Comparison of ENCODE assay signal across 15 cellular contexts in the genomic region with DNA sequence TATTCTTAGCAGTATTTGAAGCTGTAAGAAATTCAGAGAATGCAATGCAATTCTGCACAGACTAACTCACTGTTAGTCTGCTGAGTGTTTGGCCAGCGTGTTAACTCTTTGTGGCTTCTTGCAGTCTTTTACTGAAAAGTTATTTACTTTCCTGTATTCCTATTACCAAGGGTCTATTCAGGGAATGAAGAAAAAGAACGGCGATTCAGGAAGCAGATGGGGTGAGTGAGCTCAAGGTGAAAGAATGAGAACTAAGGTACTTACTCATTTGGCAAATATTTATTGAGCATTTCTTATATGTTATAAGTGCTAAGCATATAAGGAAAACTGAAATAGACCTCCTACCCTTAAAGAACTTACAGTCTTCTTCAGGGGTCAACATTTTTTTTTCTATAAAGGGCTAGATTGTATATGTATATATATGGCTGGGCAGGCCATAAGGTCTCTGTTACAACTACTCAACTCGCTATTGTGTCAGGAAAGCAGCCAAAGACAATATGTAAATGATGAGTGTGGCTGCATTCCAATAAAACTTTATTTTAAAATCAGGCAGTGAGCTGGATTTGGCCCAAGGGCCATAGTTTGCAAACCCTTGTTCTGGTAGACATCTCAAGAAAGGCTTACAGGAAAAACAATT.
DNase-seq lines count a peak whose midpoint lies in the region; ATAC-seq, FAIRE-seq and TF ChIP-seq lines count a peak whose summit lies in the region.
"Had no signal": no experiment of that assay in that cellular context is flagged by ENCODE, and none has a peak within 500 bp of the region (broad histone marks: within the 10 kb centered on the region; RNA-seq: fewer than 3 reads in every experiment).

No MANE protein-coding gene starts in this region.

- no peaks in the 10 kb centered on the region for H3K9me3 ChIP-seq in A549
- no peaks in the 10 kb centered on the region for H3K9me3 ChIP-seq in IMR-90 (ENCODE audit: control insufficient read depth, insufficient read depth, low read length)
- no peaks in the 10 kb centered on the region for H3K9me3 ChIP-seq in mesodermal cell (ENCODE audit: control insufficient read depth, low read length)
- no peaks in the 10 kb centered on the region for H3K9me3 ChIP-seq in testis
- H3K9me3 ChIP-seq: vagina had no signal

- H4K5ac ChIP-seq in IMR-90 (ENCODE audit: low read depth, low read length) = no peak overlapping the region; the same call in 1 of the 2 replicates

- in situ Hi-C loops in IMR-90 (cut with MboI; ENCODE audit: low sequenced_read_pairs) = no loop called here

- H3K4me2 ChIP-seq in A549 = peak overlapping the region; percentile 58
- peak overlapping the region; percentile 43; the same call in 1 of the 2 replicates for H3K4me2 ChIP-seq in IMR-90 (ENCODE audit: low read depth, low read length)

- FAIRE-seq in A549 (lab: Jason Lieb, UNC) = no peak
- FAIRE-seq: frontal cortex, GM12878 had no signal

- no peaks in the 10 kb centered on the region for H4K20me1 ChIP-seq in IMR-90 (ENCODE audit: insufficient read depth, low read length)

- no peak overlapping the region for H2AFZ ChIP-seq in IMR-90 (replicated peaks; ENCODE audit: low read length, poor library complexity)

- H3K9ac ChIP-seq in IMR-90 (ENCODE audit: low read depth, low read length) = no peak overlapping the region

- no peak for TF ChIP-seq CTCF in A549 (IDR thresholded peaks at IDR 0.05)
- TF ChIP-seq CTCF in IMR-90 (conservative IDR thresholded peaks at IDR 0.05; ENCODE audit: low read depth, low read length) = no peak
- TF ChIP-seq CTCF in coronary artery (IDR thresholded peaks at IDR 0.05) = no peak
- no peak for TF ChIP-seq CTCF in testis (IDR thresholded peaks at IDR 0.05)

- no peaks in the 10 kb centered on the region for H3K79me1 ChIP-seq in IMR-90 (ENCODE audit: low read depth in 1 of 2, low read length in 2 of 2)

- CTCF ChIA-PET in A549 (lab: Yijun Ruan, JAX) (no interaction called here), IMR-90 (lab: Yijun Ruan, JAX) (interaction anchor here (1.4 kb wide), 1 partner anchor 21 kb away, joined by 3 read pairs; no protein-coding TSS in a partner anchor)

- TF ChIP-seq POLR2A in A549 (IDR thresholded peaks at IDR 0.05; ENCODE audit: low read length) (no peak), IMR-90 (IDR thresholded peaks at IDR 0.05; ENCODE audit: low read depth, low read length) (no peak), testis (IDR thresholded peaks at IDR 0.05) (no peak)

- peak in 1 of 2 experiments; percentile 22 for DNase-seq in A549 (ENCODE audit: low read depth in 1 of 2, low spot score in 1 of 2)
- DNase-seq in IMR-90 = peak; percentile 84
- no peak for DNase-seq in coronary artery (ENCODE audit: low spot score)
- DNase-seq in testis = no peak
- no peak for DNase-seq in NK-92 treated with Interleukin-12 subunit alpha and Interleukin-12 subunit beta, amount 100 ng/mL, for 24 hours (lab: John Stamatoyannopoulos, UW)
- DNase-seq in putamen (ENCODE audit: low spot score) = no peak
- DNase-seq: activated CD4-positive, alpha-beta T cell treated with anti-CD3 and anti-CD28 coated beads for 4 hours; activated naive CD8-positive, alpha-beta T cell treated with anti-CD3 and anti-CD28 coated beads for 36 hours; MM.1S had no signal

- no TSS peak for BruUV-seq in IMR-90 (replicated peaks; lab: Mats Ljungman, UMichigan)

- H3K4me3 ChIP-seq in A549 (no peak overlapping the region), IMR-90 (ENCODE audit: insufficient read depth, low read depth, low read length) (no peak overlapping the region), coronary artery (peak overlapping the region; percentile 9), mesodermal cell (ENCODE audit: extremely low read depth, insufficient read depth, low read length, poor library complexity, severe bottlenecking) (no peak overlapping the region), testis (no peak overlapping the region)
- H3K4me3 ChIP-seq: GM12878, vagina had no signal

- peak overlapping the region in 1 of 2 experiments; percentile 47; a peak in 1 of 4 replicates for H4K8ac ChIP-seq in IMR-90 (ENCODE audit: low read depth in 2 of 2, low read length in 2 of 2)

- TF ChIP-seq EP300 in A549 (IDR thresholded peaks at IDR 0.05) = no peak

- dilution Hi-C loops in IMR-90 (cut with HindIII; ENCODE audit: low sequenced_read_pairs, unreplicated experiment) = no loop called here

- POLR2A ChIA-PET in A549 (lab: Yijun Ruan, JAX) = no interaction called here
- POLR2A ChIA-PET in IMR-90 (lab: Charles Lee; ENCODE audit: unreplicated experiment) = no interaction called here

- no peaks in the 10 kb centered on the region for H3K9me1 ChIP-seq in IMR-90 (ENCODE audit: insufficient read depth, low read length)

- intact Hi-C loops in IMR-90 (cut with micrococcal nuclease) (loop anchor here (5.0 to 10.0 kb wide), 3 partner anchors 62 to 598 kb away; a partner anchor contains a TSS), testis (cut with DNase I; ENCODE audit: low total_unique reads) (no loop called here)

- H3K56ac ChIP-seq in IMR-90 (ENCODE audit: extremely low read depth, insufficient read depth, low read length) = no peak overlapping the region

- TF ChIP-seq RAD21 in A549 (conservative IDR thresholded peaks at IDR 0.05 in 1 of 2, IDR thresholded peaks at IDR 0.05 in 1 of 2) = no peak
- TF ChIP-seq RAD21 in IMR-90 (IDR thresholded peaks at IDR 0.05; ENCODE audit: low read length) = no peak

- H3K27ac ChIP-seq in A549 = no peak overlapping the region
- H3K27ac ChIP-seq in IMR-90 (ENCODE audit: insufficient read depth, low read length) = no peak overlapping the region
- peak overlapping the region; percentile 18 to 73 for H3K27ac ChIP-seq in coronary artery
- peak overlapping the region; percentile 70 for H3K27ac ChIP-seq in mesodermal cell (ENCODE audit: low read depth, low read length, severe bottlenecking)
- no peak overlapping the region for H3K27ac ChIP-seq in testis
- H3K27ac ChIP-seq: C4-2B, vagina had no signal

- WGBS in A549 (ENCODE audit: missing lambda C conversion rate) = 2% methylated on average over 4 of the region's 4 CpGs
- WGBS in IMR-90 (ENCODE audit: extremely low coverage in 2 of 2, insufficient read length in 1 of 2), 2 experiments = no CpG with 5 or more reads among the region's 4 CpGs
- 60% methylated on average over 1 of the region's 4 CpGs; no CpG with 5 or more reads in 1 of the 2 experiments for WGBS in mesodermal cell (ENCODE audit: insufficient coverage in 2 of 2), 2 experiments
- WGBS in testis, 2 donors = 37 to 52% methylated on average over 4 of the region's 4 CpGs

- no peaks in the 10 kb centered on the region for H3K27me3 ChIP-seq in IMR-90 (ENCODE audit: control insufficient read depth, insufficient read depth, low read length)
- no peaks in the 10 kb centered on the region for H3K27me3 ChIP-seq in testis
- H3K27me3 ChIP-seq: vagina had no signal

- no peak overlapping the region for H3K23ac ChIP-seq in IMR-90 (ENCODE audit: low read depth, low read length)

- H3K14ac ChIP-seq in IMR-90 (replicated peaks; ENCODE audit: low read depth, low read length) = no peak overlapping the region

- no peak overlapping the region for H2AK9ac ChIP-seq in IMR-90 (replicated peaks; ENCODE audit: low read depth, low read length, poor library complexity)

- H3K18ac ChIP-seq in IMR-90 (ENCODE audit: low read depth, low read length) = no peak overlapping the region; the same call in 1 of the 2 replicates

- H2AK5ac ChIP-seq in IMR-90 (ENCODE audit: low read depth, low read length) = no peak overlapping the region

- H2BK20ac ChIP-seq in IMR-90 (ENCODE audit: low read depth, low read length) = 0 out of 2 replicates have a peak overlapping the region, but pooled peaks have one; percentile 27

- H3K4ac ChIP-seq in IMR-90 (ENCODE audit: low read depth, low read length) = no peak overlapping the region

- no peak overlapping the region for H2BK15ac ChIP-seq in IMR-90 (ENCODE audit: low read depth, low read length)

- no peak overlapping the region; the same call in 1 of the 2 replicates for H4K91ac ChIP-seq in IMR-90 (ENCODE audit: insufficient read depth, low read depth, low read length)

- H2BK5ac ChIP-seq in IMR-90 (ENCODE audit: low read depth, low read length, poor library complexity, severe bottlenecking) = peak overlapping the region; percentile 81

- H2BK120ac ChIP-seq in IMR-90 (ENCODE audit: low read depth, low read length) = peak overlapping the region; percentile 13

- H3K4me1 ChIP-seq in A549 = peaks cover 19% of the 10 kb centered on the region; the same call in 2 of the 3 replicates
- H3K4me1 ChIP-seq in IMR-90 (ENCODE audit: control insufficient read depth, insufficient read depth, low read length) = peaks cover 14% of the 10 kb centered on the region
- H3K4me1 ChIP-seq in mesodermal cell (ENCODE audit: control insufficient read depth, insufficient read depth, low read length, poor library complexity, severe bottlenecking) = peaks cover 18% of the 10 kb centered on the region
- H3K4me1 ChIP-seq in testis = no peaks in the 10 kb centered on the region

- no peaks in the 10 kb centered on the region for H3K36me3 ChIP-seq in IMR-90 (ENCODE audit: control insufficient read depth, insufficient read depth, low read length)
- H3K36me3 ChIP-seq in mesodermal cell (ENCODE audit: control insufficient read depth, insufficient read depth, low read length) = no peaks in the 10 kb centered on the region
- no peaks in the 10 kb centered on the region for H3K36me3 ChIP-seq in testis (ENCODE audit: low read depth, missing control alignments)
- H3K36me3 ChIP-seq: vagina had no signal

- ATAC-seq in A549 = peak; percentile 47 to 69; a peak in 5 of 6 replicates
- peak; percentile 77 for ATAC-seq in IMR-90 (ENCODE audit: low read depth)
- ATAC-seq in HG02840 (IDR thresholded peaks at IDR 0.05; ENCODE audit: low FRiP score, unreplicated experiment) = no peak
- ATAC-seq: GM12878 had no signal

TF ChIP-seq in A549, 52 proteins besides CTCF, POLR2A, EP300 and RAD21 (continues in another document):
- TF ChIP-seq PHF8 (IDR thresholded peaks at IDR 0.05; ENCODE audit: borderline replicate concordance, low read depth) (no peak), MAZ (IDR thresholded peaks at IDR 0.05; ENCODE audit: borderline replicate concordance, low read depth, low read length) (no peak), HDAC2 (IDR thresholded peaks at IDR 0.05) (no peak), FOSL2 (IDR thresholded peaks at IDR 0.05) (no peak), FOSL2 (CRISPR knock-in tag; IDR thresholded peaks at IDR 0.05) (no peak), EHMT2 (IDR thresholded peaks at IDR 0.05; ENCODE audit: low read depth) (no peak), NFE2L2 (conservative IDR thresholded peaks at IDR 0.05; ENCODE audit: low read length) (no peak)

TF ChIP-seq in IMR-90, 13 proteins besides CTCF, POLR2A, EP300 and RAD21 (continues in another document):
- TF ChIP-seq CEBPB (IDR thresholded peaks at IDR 0.05; ENCODE audit: low read depth, low read length) (no peak), MAZ (IDR thresholded peaks at IDR 0.05; ENCODE audit: borderline replicate concordance, low read depth, low read length) (no peak), MAFK (IDR thresholded peaks at IDR 0.05; ENCODE audit: low read depth, low read length) (no peak), RCOR1 (IDR thresholded peaks at IDR 0.05; ENCODE audit: insufficient replicate concordance, low read length) (no peak), FOS (IDR thresholded peaks at IDR 0.05; ENCODE audit: low read depth, low read length) (no peak), SMC3 (IDR thresholded peaks at IDR 0.05; ENCODE audit: low read depth, low read length) (no peak), BHLHE40 (IDR thresholded peaks at IDR 0.05; ENCODE audit: low read depth, low read length) (no peak)

Comparison
In these comparisons a context has a peak if more than half of its experiments do, and no peak if none do; other contexts are left out.
1. H3K27ac ChIP-seq: peak in coronary artery (2 of 2) and mesodermal cell (single experiment); none in A549 (0 of 2), IMR-90 (single experiment) and testis (0 of 2).